Comparison of ENCODE assay signal across 17 cellular contexts in genomic region chr13:97568850-97569249, GRCh38.
DNase-seq lines count a peak whose midpoint lies in the region; ATAC-seq and TF ChIP-seq lines count a peak whose summit lies in the region.
"Had no signal": no experiment of that assay in that cellular context is flagged by ENCODE, and none has a peak within 500 bp of the region (broad histone marks: within the 10 kb centered on the region; RNA-seq: fewer than 3 reads in every experiment).

No MANE protein-coding gene starts in this region.

- H3K4me1 ChIP-seq in hepatocyte (ENCODE audit: insufficient read depth) (peaks cover 10% of the 10 kb centered on the region), neural progenitor cell (peaks cover 30% of the 10 kb centered on the region)
- H3K4me1 ChIP-seq: BLaER1 had no signal

- no peak overlapping the region for H3K4me2 ChIP-seq in hepatocyte
- no peak overlapping the region for H3K4me2 ChIP-seq in neural progenitor cell
- H3K4me2 ChIP-seq: BLaER1 had no signal

- no peak for ATAC-seq in HG03442 (IDR thresholded peaks at IDR 0.05; ENCODE audit: unreplicated experiment)
- ATAC-seq: activated CD8-positive, alpha-beta T cell treated with anti-CD3 and anti-CD28 coated beads, Interleukin-2, amount 10 ng/mL, durations not matched to agents 7 days and 5 days had no signal

- TF ChIP-seq CTCF in hepatocyte (IDR thresholded peaks at IDR 0.05; ENCODE audit: poor library complexity) (no peak), neural progenitor cell (IDR thresholded peaks at IDR 0.05) (no peak)

- peak; percentile 3 for DNase-seq in Daoy (ENCODE audit: low read depth)
- peak; percentile 35 for DNase-seq in NCI-H82 treated with DMSO at 0.1 percent for 48 hours (lab: John Stamatoyannopoulos, UW; ENCODE audit: unreplicated experiment)
- no peak for DNase-seq in hepatocyte (ENCODE audit: low spot score)
- DNase-seq in neural progenitor cell (ENCODE audit: low spot score) = peak; percentile 20
- no peak for DNase-seq in AG08396 (ENCODE audit: low spot score)
- DNase-seq in activated CD4-positive, alpha-beta T cell treated with anti-CD3 and anti-CD28 coated beads, Interleukin-2, amount 50 U/mL, for 48 hours = no peak
- no peak for DNase-seq in A172 (ENCODE audit: low spot score)
- DNase-seq: activated CD8-positive, alpha-beta T cell treated with anti-CD3 and anti-CD28 coated beads, Interleukin-2, amount 10 ng/mL, durations not matched to agents 7 days and 5 days; caudate nucleus; DMS 273 treated with DMSO at 0.1 percent for 48 hours; foreskin melanocyte; midbrain; NCI-H2107; RPMI8226; stimulated activated CD4-positive, alpha-beta T cell treated with anti-CD3 and anti-CD28 coated beads, Interleukin-4, amount 100 ng/mL, for 1 hour had no signal

- H3K9me3 Mint-ChIP-seq in neural progenitor cell = no peaks in the 10 kb centered on the region

- no peaks in the 10 kb centered on the region for H3F3A ChIP-seq in neural progenitor cell (ENCODE audit: low read depth)

- H3K4me3 ChIP-seq in hepatocyte = no peak overlapping the region
- H3K4me3 ChIP-seq in neural progenitor cell = no peak overlapping the region
- H3K4me3 ChIP-seq: BLaER1 had no signal

- H3K27ac ChIP-seq in hepatocyte = peak overlapping the region; percentile 61
- no peak overlapping the region for H3K27ac ChIP-seq in neural progenitor cell
- H3K27ac ChIP-seq: BLaER1 had no signal

- H4K20me1 ChIP-seq in hepatocyte (ENCODE audit: insufficient read depth, poor library complexity, severe bottlenecking) = no peaks in the 10 kb centered on the region
- no peaks in the 10 kb centered on the region for H4K20me1 ChIP-seq in neural progenitor cell (ENCODE audit: low read depth)
- H4K20me1 ChIP-seq: BLaER1 had no signal

- H3K27me3 ChIP-seq in hepatocyte = no peaks in the 10 kb centered on the region
- H3K27me3 ChIP-seq in neural progenitor cell = no peaks in the 10 kb centered on the region
- H3K27me3 ChIP-seq: BLaER1 had no signal

- H3K79me2 ChIP-seq in hepatocyte (no peaks in the 10 kb centered on the region), neural progenitor cell (ENCODE audit: low read depth) (no peaks in the 10 kb centered on the region)

- H3K9me2 ChIP-seq in hepatocyte (replicated peaks; ENCODE audit: insufficient read depth) = no peaks in the 10 kb centered on the region

- no peak overlapping the region for H2AFZ ChIP-seq in hepatocyte
- no peak overlapping the region for H2AFZ ChIP-seq in neural progenitor cell (replicated peaks)

- H3K27ac Mint-ChIP-seq in neural progenitor cell = no peak overlapping the region
- H3K27ac Mint-ChIP-seq: activated CD8-positive, alpha-beta T cell treated with anti-CD3 and anti-CD28 coated beads, Interleukin-2, amount 10 ng/mL, durations not matched to agents 7 days and 5 days had no signal

- H3K36me3 Mint-ChIP-seq in neural progenitor cell = no peaks in the 10 kb centered on the region

- peaks cover 17% of the 10 kb centered on the region for H3K4me1 Mint-ChIP-seq in neural progenitor cell

- no peaks in the 10 kb centered on the region for H3K36me3 ChIP-seq in hepatocyte (replicated peaks; ENCODE audit: insufficient read depth, low read depth)
- no peaks in the 10 kb centered on the region for H3K36me3 ChIP-seq in neural progenitor cell
- H3K36me3 ChIP-seq: BLaER1 had no signal

- no peaks in the 10 kb centered on the region for H3K27me3 Mint-ChIP-seq in neural progenitor cell (ENCODE audit: insufficient read depth, low read depth)

- no peak overlapping the region for H3K9ac ChIP-seq in neural progenitor cell
- H3K9ac ChIP-seq: BLaER1 had no signal

- H3K4me3 Mint-ChIP-seq in neural progenitor cell = no peak overlapping the region
- H3K4me3 Mint-ChIP-seq: activated CD8-positive, alpha-beta T cell treated with anti-CD3 and anti-CD28 coated beads, Interleukin-2, amount 10 ng/mL, durations not matched to agents 7 days and 5 days had no signal

- WGBS in hepatocyte (ENCODE audit: low lambda C conversion rate, missing lambda C conversion rate) = 74% methylated on average over 1 of the region's 1 CpG

- H3K9me3 ChIP-seq in hepatocyte (ENCODE audit: low read depth) = no peaks in the 10 kb centered on the region
- H3K9me3 ChIP-seq in neural progenitor cell (ENCODE audit: low read depth) = no peaks in the 10 kb centered on the region
- H3K9me3 ChIP-seq: BLaER1 had no signal

Comparison
In these comparisons a context has a peak if more than half of its experiments do, and no peak if none do; other contexts are left out.
1. DNase-seq: peak in Daoy (single experiment), NCI-H82 treated with DMSO at 0.1 percent for 48 hours (single experiment) and neural progenitor cell (single experiment); none in hepatocyte (single experiment), AG08396 (single experiment), activated CD4-positive, alpha-beta T cell treated with anti-CD3 and anti-CD28 coated beads, Interleukin-2, amount 50 U/mL, for 48 hours (0 of 2) and A172 (single experiment).